In the genomic region with DNA sequence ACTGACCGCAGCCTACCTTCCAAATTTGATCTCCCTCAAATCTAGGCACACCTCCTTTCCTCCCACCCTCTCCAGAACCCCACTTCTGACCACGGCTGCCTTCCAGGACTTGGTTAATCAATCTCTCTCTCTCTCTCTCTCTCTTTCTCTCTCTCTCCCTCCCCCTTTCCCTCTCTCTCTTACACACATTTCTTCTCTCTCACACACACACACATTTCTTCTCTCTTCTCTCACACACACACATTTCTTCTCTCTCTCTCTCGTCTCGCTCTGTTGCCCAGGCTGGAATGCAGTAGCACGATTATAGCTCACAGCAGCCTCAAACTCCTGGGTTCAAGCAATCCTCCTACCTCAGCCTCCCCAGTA, we compare ENCODE assay signal across 8 cellular contexts. TPM values are rescaled to one million over a fixed set of nuclear protein-coding genes. Genes with fewer than 3 reads are reported as not detected.
DNase-seq lines count a peak whose midpoint lies in the region; ATAC-seq lines count a peak whose summit lies in the region.

No MANE protein-coding gene starts in this region.

- no peaks in the 10 kb centered on the region for H3K27me3 ChIP-seq in iPS-15b (ENCODE audit: control insufficient read depth, insufficient read depth, low read length)

- H3K27ac Mint-ChIP-seq in activated CD4-positive, alpha-beta memory T cell treated with anti-CD3 and anti-CD28 coated beads for 36 hours, result peak overlapping the region; percentile 90

- H3K9me3 ChIP-seq in iPS-15b (ENCODE audit: control insufficient read depth, insufficient read depth, low read length), result no peaks in the 10 kb centered on the region

- H3K4me1 ChIP-seq in iPS-15b (ENCODE audit: control insufficient read depth, insufficient read depth, low read length), result peaks cover 10% of the 10 kb centered on the region

- H3K36me3 Mint-ChIP-seq in activated T-cell treated with anti-CD3 and anti-CD28 coated beads, Interleukin-2, amount 50 U/mL, for 4 hours (ENCODE audit: insufficient read depth), result peaks cover 6% of the 10 kb centered on the region
- peaks cover 2% of the 10 kb centered on the region for H3K36me3 Mint-ChIP-seq in activated CD4-positive, alpha-beta memory T cell treated with anti-CD3 and anti-CD28 coated beads for 36 hours

- H3K4me3 ChIP-seq in iPS-15b (ENCODE audit: low read depth, low read length), result peak overlapping the region; percentile 71

- no peaks in the 10 kb centered on the region for H3K9me3 Mint-ChIP-seq in activated T-cell treated with anti-CD3 and anti-CD28 coated beads, Interleukin-2, amount 50 U/mL, for 4 hours
- no peaks in the 10 kb centered on the region for H3K9me3 Mint-ChIP-seq in activated CD4-positive, alpha-beta memory T cell treated with anti-CD3 and anti-CD28 coated beads for 36 hours

- H3K27me3 Mint-ChIP-seq in activated T-cell treated with anti-CD3 and anti-CD28 coated beads, Interleukin-2, amount 50 U/mL, for 4 hours (ENCODE audit: low read depth), result no peaks in the 10 kb centered on the region
- no peaks in the 10 kb centered on the region for H3K27me3 Mint-ChIP-seq in activated CD4-positive, alpha-beta memory T cell treated with anti-CD3 and anti-CD28 coated beads for 36 hours

- peaks cover 58% of the 10 kb centered on the region for H3K4me1 Mint-ChIP-seq in activated T-cell treated with anti-CD3 and anti-CD28 coated beads, Interleukin-2, amount 50 U/mL, for 4 hours (ENCODE audit: low read depth)
- peaks cover 51% of the 10 kb centered on the region for H3K4me1 Mint-ChIP-seq in activated CD4-positive, alpha-beta memory T cell treated with anti-CD3 and anti-CD28 coated beads for 36 hours (ENCODE audit: low read depth)

- no peak for ATAC-seq in activated T-cell treated with anti-CD3 and anti-CD28 coated beads, Interleukin-2, amount 50 U/mL, for 4 hours

- CTCF ChIA-PET in activated CD4-positive, alpha-beta memory T cell treated with anti-CD3 and anti-CD28 coated beads for 36 hours (lab: Charles Lee), result interaction anchor here (0.7 to 5.3 kb wide), 6 partner anchors 19 to 579 kb away, joined by 3 to 30 read pairs (median 4); a partner anchor contains a TSS

- peak overlapping the region; percentile 57 for H3K9ac ChIP-seq in iPS-15b (ENCODE audit: low read depth, low read length)

- peak overlapping the region; percentile 86 for H3K27ac ChIP-seq in temporal lobe (ENCODE audit: low read depth, low read length)

- POLR2A ChIA-PET in activated CD4-positive, alpha-beta memory T cell treated with anti-CD3 and anti-CD28 coated beads for 36 hours (lab: Charles Lee), result interaction anchor here (1.2 to 1.5 kb wide), 2 partner anchors 21 to 92 kb away, joined by 3 to 11 read pairs; a partner anchor contains a TSS

- no peak for DNase-seq in activated T-cell treated with anti-CD3 and anti-CD28 coated beads, Interleukin-2, amount 50 U/mL, for 4 hours
- DNase-seq in activated T-cell treated with anti-CD3 and anti-CD28 coated beads for 4 hours (no peak), NCI-H446 (lab: John Stamatoyannopoulos, UW) (no peak), NCI-H748 (lab: John Stamatoyannopoulos, UW; ENCODE audit: unreplicated experiment) (no peak), putamen (ENCODE audit: low spot score) (no peak)
- no peak for DNase-seq in activated CD4-positive, alpha-beta memory T cell treated with anti-CD3 and anti-CD28 coated beads for 36 hours

- H3K4me3 Mint-ChIP-seq in activated T-cell treated with anti-CD3 and anti-CD28 coated beads, Interleukin-2, amount 50 U/mL, for 4 hours, result peak overlapping the region; percentile 94
- peak overlapping the region; percentile 89 for H3K4me3 Mint-ChIP-seq in activated CD4-positive, alpha-beta memory T cell treated with anti-CD3 and anti-CD28 coated beads for 36 hours

- intact Hi-C loops in activated CD4-positive, alpha-beta memory T cell treated with anti-CD3 and anti-CD28 coated beads for 36 hours (cut with micrococcal nuclease), result loop anchor here (1.0 to 2.0 kb wide), 3 partner anchors 48 to 284 kb away; a partner anchor contains a TSS

- H3K36me3 ChIP-seq in iPS-15b (ENCODE audit: control insufficient read depth, insufficient read depth, low read length), result no peaks in the 10 kb centered on the region

RNA-seq across cellular contexts. Expression of a gene that starts 0.5 kb away (rescaled TPM):
- 10 to 100 TPM; 62.4 to 70.6 (median 67.8) TPM for total RNA-seq in activated T-cell treated with anti-CD3 and anti-CD28 coated beads, Interleukin-2, amount 50 U/mL, for 4 hours
- 10 to 100 TPM; 39.0 to 43.6 TPM for total RNA-seq in activated CD4-positive, alpha-beta memory T cell treated with anti-CD3 and anti-CD28 coated beads for 36 hours
- total RNA-seq in temporal lobe, result 180 TPM

RNA-seq across cellular contexts. Expression of a gene that starts 20.4 kb away (rescaled TPM):
- total RNA-seq in activated T-cell treated with anti-CD3 and anti-CD28 coated beads, Interleukin-2, amount 50 U/mL, for 4 hours, result 10 to 100 TPM in 1 of 3 donors, 1 to 10 TPM in 2; 9.4 to 11.8 (median 9.9) TPM
- 10 to 100 TPM; 13.7 to 15.1 TPM for total RNA-seq in activated CD4-positive, alpha-beta memory T cell treated with anti-CD3 and anti-CD28 coated beads for 36 hours
- total RNA-seq in temporal lobe, result 17.0 TPM

RNA-seq across cellular contexts. Expression of a gene that starts 48.1 kb away (rescaled TPM):
- total RNA-seq in activated T-cell treated with anti-CD3 and anti-CD28 coated beads, Interleukin-2, amount 50 U/mL, for 4 hours, result 10 to 100 TPM; 77.4 to 87.8 (median 81.6) TPM
- 10 to 100 TPM; 84.2 to 89.9 TPM for total RNA-seq in activated CD4-positive, alpha-beta memory T cell treated with anti-CD3 and anti-CD28 coated beads for 36 hours
- 38.1 TPM for total RNA-seq in temporal lobe
